ENCODE assay signal across 8 cellular contexts in genomic region chr15:54410481-54410880, GRCh38.
"Had no signal": no experiment of that assay in that cellular context is flagged by ENCODE, and none has a peak within 500 bp of the region (broad histone marks: within the 10 kb centered on the region; RNA-seq: fewer than 3 reads in every experiment).

No MANE protein-coding gene starts in this region.

- H3K4me3 ChIP-seq: GM23248, GM23338, HAP-1 had no signal

- DNase-seq: GM23248, GOT3, H7, H9, HCEC 1CT, HFFc6 had no signal
